Comparison of ENCODE assay signal across 30 cellular contexts in genomic region chr10:121436281-121436629, GRCh38.
DNase-seq lines count a peak whose midpoint lies in the region; ATAC-seq, FAIRE-seq and TF ChIP-seq lines count a peak whose summit lies in the region.
"Had no signal": no experiment of that assay in that cellular context is flagged by ENCODE, and none has a peak within 500 bp of the region (broad histone marks: within the 10 kb centered on the region; RNA-seq: fewer than 3 reads in every experiment).

No MANE protein-coding gene starts in this region.

- H2BK120ac ChIP-seq in neuronal stem cell (ENCODE audit: low read depth, low read length), result no peak overlapping the region

- DNase-seq in esophagus muscularis mucosa (ENCODE audit: extremely low spot score) (no peak), neuronal stem cell (ENCODE audit: low spot score) (no peak), uterus (no peak), RCC 7860 (ENCODE audit: low spot score) (no peak)
- no peak for DNase-seq in activated T-cell treated with anti-CD3 and anti-CD28 coated beads, Interleukin-2, amount 50 U/mL, for 48 hours
- DNase-seq: activated CD4-positive, alpha-beta T cell treated with anti-CD3 and anti-CD28 coated beads, Interleukin-2, amount 10 ng/mL, durations not matched to agents 7 days and 5 days; activated gamma-delta T cell; activated naive CD8-positive, alpha-beta T cell treated with anti-CD3 and anti-CD28 coated beads, Interleukin-2, amount 10 ng/mL, durations not matched to agents 7 days and 5 days; activated T-cell treated with anti-CD3 and anti-CD28 coated beads, Interleukin-2, amount 50 U/mL, for 24 hours; DMS53; foreskin melanocyte; heart left ventricle; IMR-90; MV-4-11; naive thymus-derived CD8-positive, alpha-beta T cell; NCI-H446; NCI-H82; SJCRH30; stimulated activated naive B cell treated with anti-CD40 and anti-IgM and Interleukin-4, amounts not matched to agents 10 μg/mL and 1 μg/mL and 100 μg/mL, for 72 hours; T-cell; testis had no signal

- no peak overlapping the region for H2AK5ac ChIP-seq in neuronal stem cell (ENCODE audit: low read depth, low read length)

- H2BK5ac ChIP-seq in neuronal stem cell (ENCODE audit: low read length), result no peak overlapping the region

- intact Hi-C loops in esophagus muscularis mucosa (cut with DNase I), result loop anchor here (10.0 kb wide), 1 partner anchor 159 kb away; the partner anchor contains the start of gene FGFR2
- intact Hi-C loops in uterus (cut with DNase I; ENCODE audit: low total_unique reads), result no loop called here

- no peak overlapping the region for H4K8ac ChIP-seq in neuronal stem cell (ENCODE audit: low read depth, low read length)

- H3K23ac ChIP-seq in neuronal stem cell (ENCODE audit: low read depth, low read length, poor library complexity), result no peak overlapping the region

- no peak overlapping the region for H2BK15ac ChIP-seq in neuronal stem cell (ENCODE audit: low read length)

- no peak for ATAC-seq in HG03469 (IDR thresholded peaks at IDR 0.05; ENCODE audit: unreplicated experiment)
- ATAC-seq: heart left ventricle; naive thymus-derived CD8-positive, alpha-beta T cell; stimulated activated naive B cell treated with anti-CD40 and anti-IgM and Interleukin-4, amounts not matched to agents 10 μg/mL and 1 μg/mL and 100 μg/mL, for 72 hours; T-cell had no signal

- TF ChIP-seq CTCF in esophagus muscularis mucosa (IDR thresholded peaks at IDR 0.05) (no peak), uterus (IDR thresholded peaks at IDR 0.05) (no peak)

- no peak overlapping the region for H3K4me2 ChIP-seq in neuronal stem cell (ENCODE audit: insufficient read depth, low read length, poor library complexity, severe bottlenecking)

- TF ChIP-seq POLR2A in esophagus muscularis mucosa (IDR thresholded peaks at IDR 0.05; ENCODE audit: low read depth) (no peak), uterus (IDR thresholded peaks at IDR 0.05) (no peak)

- FAIRE-seq in RCC 7860 (lab: Jason Lieb, UNC), result no peak
- FAIRE-seq: astrocyte, endometrium, GM12892, keratinocyte had no signal

- H3K36me3 ChIP-seq in esophagus muscularis mucosa (no peaks in the 10 kb centered on the region), neuronal stem cell (replicated peaks in 1 of 2; ENCODE audit: control insufficient read depth in 2 of 2, insufficient read depth in 2 of 2, low read length in 2 of 2) (no peaks in the 10 kb centered on the region), uterus (no peaks in the 10 kb centered on the region)
- H3K36me3 ChIP-seq: BLaER1, heart left ventricle, SJCRH30, vagina had no signal

- peaks cover 4 to 34% (median 27%) of the 10 kb centered on the region in 4 donors for H3K4me1 ChIP-seq in esophagus muscularis mucosa
- peaks cover 20 to 24% of the 10 kb centered on the region in 2 donors for H3K4me1 ChIP-seq in neuronal stem cell (ENCODE audit: control insufficient read depth in 2 of 2, insufficient read depth in 1 of 2, low read depth in 1 of 2, low read length in 2 of 2)
- no peaks in the 10 kb centered on the region for H3K4me1 ChIP-seq in uterus
- H3K4me1 ChIP-seq: heart left ventricle, SJCRH30, testis, vagina had no signal

- no peak overlapping the region for H3K18ac ChIP-seq in neuronal stem cell (ENCODE audit: low read length)

- no peaks in the 10 kb centered on the region for H3K79me1 ChIP-seq in neuronal stem cell (ENCODE audit: low read depth, low read length)

- peak overlapping the region; percentile 83 for H2AFZ ChIP-seq in neuronal stem cell (ENCODE audit: low read length)

- peak overlapping the region; percentile 62 for H3K27ac ChIP-seq in angular gyrus (ENCODE audit: low read depth, low read length)
- H3K27ac ChIP-seq in esophagus muscularis mucosa (replicated peaks in 1 of 4), result peak overlapping the region in 3 of 4 donors; percentile 7 to 38 (median 36)
- no peak overlapping the region for H3K27ac ChIP-seq in neuronal stem cell (replicated peaks; ENCODE audit: low read length)
- H3K27ac ChIP-seq in uterus, result peak overlapping the region; percentile 61 to 65
- H3K27ac ChIP-seq: BLaER1, SJCRH30, skin epidermis, testis, vagina had no signal

- H3K27me3 ChIP-seq in esophagus muscularis mucosa (no peaks in the 10 kb centered on the region), neuronal stem cell (ENCODE audit: control insufficient read depth in 3 of 3, insufficient read depth in 3 of 3, low read depth in 1 of 3, low read length in 3 of 3) (no peaks in the 10 kb centered on the region), uterus (no peaks in the 10 kb centered on the region)
- H3K27me3 ChIP-seq: BLaER1, heart left ventricle, SJCRH30, testis, vagina had no signal

- H2BK12ac ChIP-seq in neuronal stem cell (ENCODE audit: low read length), result no peak overlapping the region

- no peak overlapping the region for H3K4ac ChIP-seq in neuronal stem cell (ENCODE audit: low read length)

- H4K91ac ChIP-seq in neuronal stem cell (ENCODE audit: low read depth, low read length, poor library complexity), result no peak overlapping the region

- H3K9me3 ChIP-seq in esophagus muscularis mucosa (no peaks in the 10 kb centered on the region), neuronal stem cell (replicated peaks in 1 of 2; ENCODE audit: control insufficient read depth in 2 of 2, insufficient read depth in 1 of 2, low read depth in 1 of 2, low read length in 2 of 2) (no peaks in the 10 kb centered on the region), uterus (no peaks in the 10 kb centered on the region)
- H3K9me3 ChIP-seq: BLaER1, heart left ventricle, SJCRH30, testis, vagina had no signal

- H3K9ac ChIP-seq in neuronal stem cell (ENCODE audit: low read depth, low read length, poor library complexity), result no peak overlapping the region
- H3K9ac ChIP-seq: BLaER1 had no signal

- H3K14ac ChIP-seq in neuronal stem cell (ENCODE audit: low read length), result no peak overlapping the region

- H3K4me3 ChIP-seq in esophagus muscularis mucosa (no peak overlapping the region), neuronal stem cell (ENCODE audit: low read length in 2 of 2) (no peak overlapping the region), uterus (no peak overlapping the region)
- H3K4me3 ChIP-seq: BLaER1, heart left ventricle, SJCRH30, skin epidermis, testis, vagina had no signal

- TF ChIP-seq EP300 in esophagus muscularis mucosa (IDR thresholded peaks at IDR 0.05), result no peak

- WGBS in esophagus muscularis mucosa, result 91% methylated on average over 5 of the region's 5 CpGs
- no CpG with 5 or more reads among the region's 5 CpGs for WGBS in neuronal stem cell (ENCODE audit: extremely low coverage in 2 of 2, insufficient read length in 2 of 2, insufficient replicate concordance in 1 of 2), 2 donors
